Comparison of ENCODE assay signal across 15 cellular contexts in the genomic region with DNA sequence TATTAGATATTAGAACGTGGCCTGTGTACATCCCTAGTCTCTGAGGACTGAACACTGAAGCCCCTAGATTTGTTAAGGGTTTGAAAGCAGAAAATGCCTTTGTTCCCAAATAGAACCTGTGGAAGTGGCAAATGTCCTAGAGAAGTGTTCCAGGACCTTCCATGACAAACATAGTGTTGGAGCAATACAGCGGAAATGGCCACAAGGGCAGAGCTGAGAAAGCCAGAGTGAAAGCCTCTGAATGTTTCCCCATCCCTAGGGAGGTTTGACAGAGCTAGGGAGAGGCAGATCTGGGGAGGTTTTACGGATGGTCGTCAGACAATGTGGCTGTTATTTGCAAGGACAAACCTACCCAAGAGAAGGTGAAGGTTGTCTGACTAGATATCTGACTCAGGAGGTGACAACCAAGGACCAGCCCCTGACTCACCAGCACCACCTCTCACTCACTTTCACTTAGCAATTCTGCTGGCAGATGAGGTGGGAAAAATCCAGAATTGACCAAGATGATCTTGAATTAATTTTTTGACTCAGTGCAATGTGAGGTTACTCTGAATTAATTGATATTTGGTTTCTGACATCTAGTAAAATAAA. TPM values are rescaled to one million over a fixed set of nuclear protein-coding genes. Genes with fewer than 3 reads are reported as not detected.
DNase-seq lines count a peak whose midpoint lies in the region; TF ChIP-seq lines count a peak whose summit lies in the region.
"Had no signal": no experiment of that assay in that cellular context is flagged by ENCODE, and none has a peak within 500 bp of the region (broad histone marks: within the 10 kb centered on the region; RNA-seq: fewer than 3 reads in every experiment).

No MANE protein-coding gene starts in this region.

- no peak overlapping the region for H3K9ac ChIP-seq in trophoblast cell (ENCODE audit: low read length)
- H3K9ac ChIP-seq: BLaER1 had no signal

- peak overlapping the region; percentile 58 for H2BK12ac ChIP-seq in trophoblast cell (ENCODE audit: low read length)

- H3K4me2 ChIP-seq in trophoblast cell (ENCODE audit: low read length): no peak overlapping the region
- H3K4me2 ChIP-seq: BLaER1 had no signal

- DNase-seq in activated T-cell treated with anti-CD3 and anti-CD28 coated beads for 48 hours (ENCODE audit: low read depth) (peak; percentile 12), activated T-cell treated with anti-CD3 and anti-CD28 coated beads for 4 hours (no peak), HPDE6-E6E7 (ENCODE audit: extremely low spot score) (peak; percentile 36), brain microvascular endothelial cell (peak; percentile 12), trophoblast cell (peak; percentile 34 to 50), AG20443 (ENCODE audit: low spot score) (no peak), SW480 (ENCODE audit: low spot score) (no peak)
- no peak for DNase-seq in activated effector memory CD4-positive, alpha-beta T cell treated with anti-CD3 and anti-CD28 coated beads, Interleukin-2, amount 50 U/mL, for 16 hours
- DNase-seq: cerebellar nuclear complex; GOT3; naive thymus-derived CD4-positive, alpha-beta T cell; NCI-H2029; OCI-M1; T-helper 9 cell had no signal

- no peak overlapping the region for H2AFZ ChIP-seq in trophoblast cell (ENCODE audit: insufficient read depth, low read length, poor library complexity)

- no peaks in the 10 kb centered on the region for H3K4me1 ChIP-seq in trophoblast cell (ENCODE audit: control insufficient read depth in 1 of 2, insufficient read depth in 2 of 2, low read length in 2 of 2)
- H3K4me1 ChIP-seq: BLaER1 had no signal

- H2BK120ac ChIP-seq in trophoblast cell (ENCODE audit: insufficient read depth, low read length, poor library complexity): no peak overlapping the region

- H3K18ac ChIP-seq in trophoblast cell (ENCODE audit: low read length): no peak overlapping the region

- no peak for TF ChIP-seq CTCF in brain microvascular endothelial cell (IDR thresholded peaks at IDR 0.05; ENCODE audit: low read depth, low read length, missing control alignments)

- no peak overlapping the region for H4K8ac ChIP-seq in trophoblast cell (ENCODE audit: low read depth, low read length)

- no peak overlapping the region for H2BK5ac ChIP-seq in trophoblast cell (ENCODE audit: low read depth, low read length, poor library complexity)

- no peak overlapping the region for H4K12ac ChIP-seq in trophoblast cell (ENCODE audit: low read depth, low read length)

- WGBS in trophoblast cell (ENCODE audit: extremely low coverage, insufficient coverage, insufficient read length): no CpG with 5 or more reads among the region's 4 CpGs

- no peaks in the 10 kb centered on the region for H3K9me3 ChIP-seq in trophoblast cell (ENCODE audit: insufficient read depth, low read depth, low read length)
- H3K9me3 ChIP-seq: BLaER1 had no signal

- H4K91ac ChIP-seq in trophoblast cell (ENCODE audit: low read depth, low read length): peak overlapping the region; percentile 1

- H3K79me1 ChIP-seq in trophoblast cell (ENCODE audit: low read length): peaks cover 2% of the 10 kb centered on the region

- H3K36me3 ChIP-seq in brain microvascular endothelial cell (replicated peaks): no peaks in the 10 kb centered on the region
- H3K36me3 ChIP-seq in trophoblast cell (ENCODE audit: control insufficient read depth in 1 of 2, insufficient read depth in 2 of 2, low read length in 2 of 2): no peaks in the 10 kb centered on the region
- H3K36me3 ChIP-seq: BLaER1 had no signal

- H3K27me3 ChIP-seq in brain microvascular endothelial cell (replicated peaks): no peaks in the 10 kb centered on the region
- H3K27me3 ChIP-seq in trophoblast cell (ENCODE audit: insufficient read depth, low read length): no peaks in the 10 kb centered on the region
- H3K27me3 ChIP-seq: BLaER1 had no signal

- H3K4ac ChIP-seq in trophoblast cell (ENCODE audit: low read depth, low read length): no peak overlapping the region

- H3K14ac ChIP-seq in trophoblast cell (ENCODE audit: low read length): no peak overlapping the region

- H3K27ac ChIP-seq in brain microvascular endothelial cell (no peak overlapping the region), trophoblast cell (ENCODE audit: low read depth, low read length) (no peak overlapping the region)
- H3K27ac ChIP-seq: BLaER1 had no signal

- no peak overlapping the region for H3K23ac ChIP-seq in trophoblast cell (ENCODE audit: low read length)

- H2AK5ac ChIP-seq in trophoblast cell (ENCODE audit: low read length): no peak overlapping the region

- H3K4me3 ChIP-seq in brain microvascular endothelial cell (ENCODE audit: low read depth, low read length) (no peak overlapping the region), trophoblast cell (ENCODE audit: low read depth, low read length) (no peak overlapping the region)
- H3K4me3 ChIP-seq: BLaER1 had no signal

- in situ Hi-C loops in brain microvascular endothelial cell (cut with HindIII; ENCODE audit: low pct_ligation_motif_present, low sequenced_read_pairs): loop anchor here (25.0 kb wide), 1 partner anchor 1625 kb away; no protein-coding TSS in a partner anchor

- H3K79me2 ChIP-seq in trophoblast cell (ENCODE audit: control insufficient read depth, insufficient read depth, low read length, poor library complexity): no peaks in the 10 kb centered on the region

RNA-seq across cellular contexts. Expression of gene RBM43, which starts 24.1 kb away (rescaled TPM):
- polyA plus RNA-seq in trophoblast cell (2013): 0.83 and 1.0 TPM in 2 replicates

RNA-seq across cellular contexts. Expression of gene NMI, which starts 52.0 kb away (rescaled TPM):
- 3.6 and 4.0 TPM in 2 replicates for polyA plus RNA-seq in trophoblast cell (2013)

Comparison
In these comparisons a context has a peak if more than half of its experiments do, and no peak if none do; other contexts are left out.
1. DNase-seq: peak in activated T-cell treated with anti-CD3 and anti-CD28 coated beads for 48 hours (single experiment), HPDE6-E6E7 (single experiment), brain microvascular endothelial cell (single experiment) and trophoblast cell (2 of 2); none in activated T-cell treated with anti-CD3 and anti-CD28 coated beads for 4 hours (single experiment), activated effector memory CD4-positive, alpha-beta T cell treated with anti-CD3 and anti-CD28 coated beads, Interleukin-2, amount 50 U/mL, for 16 hours (single experiment), AG20443 (single experiment) and SW480 (single experiment).